ENCODE assay signal across 8 cellular contexts in genomic region chr6:134235937-134236751, GRCh38.
DNase-seq lines count a peak whose midpoint lies in the region; ATAC-seq and TF ChIP-seq lines count a peak whose summit lies in the region.

No MANE protein-coding gene starts in this region.

- intact Hi-C loops in ascending aorta (cut with DNase I) = no loop called here

- H3K4me3 ChIP-seq in ascending aorta = no peak overlapping the region

- H3K9me3 ChIP-seq in T-helper 17 cell (ENCODE audit: control insufficient read depth, low read length, poor library complexity, severe bottlenecking) (no peaks in the 10 kb centered on the region), ascending aorta (no peaks in the 10 kb centered on the region)

- peak; percentile 48 for DNase-seq in AG08396 (ENCODE audit: low spot score)
- no peak for DNase-seq in T-helper 17 cell
- peak; percentile 49 for DNase-seq in hepatic stellate cell (ENCODE audit: low spot score)
- DNase-seq in endothelial cell (ENCODE audit: low spot score) = no peak
- DNase-seq in glutamatergic neuron = no peak
- no peak for DNase-seq in ascending aorta (ENCODE audit: low spot score in 2 of 2)

- H3K9me3 Mint-ChIP-seq in endothelial cell (ENCODE audit: unreplicated experiment) (no peaks in the 10 kb centered on the region), glutamatergic neuron (ENCODE audit: unreplicated experiment) (peaks cover 1% of the 10 kb centered on the region)

- H3K27me3 ChIP-seq in ascending aorta = no peaks in the 10 kb centered on the region

- H3K4me3 Mint-ChIP-seq in T-helper 17 cell (no peak overlapping the region), endothelial cell (ENCODE audit: unreplicated experiment) (no peak overlapping the region), glutamatergic neuron (ENCODE audit: unreplicated experiment) (no peak overlapping the region)

- H3K4me1 Mint-ChIP-seq in T-helper 17 cell (peaks cover 16% of the 10 kb centered on the region), endothelial cell (ENCODE audit: unreplicated experiment) (no peaks in the 10 kb centered on the region), glutamatergic neuron (ENCODE audit: low read depth, unreplicated experiment) (no peaks in the 10 kb centered on the region)

- peaks cover 0 to 4% of the 10 kb centered on the region in 2 donors for H3K4me1 ChIP-seq in ascending aorta

- H3K27ac ChIP-seq in ascending aorta = no peak overlapping the region

- TF ChIP-seq CTCF in endothelial cell (IDR thresholded peaks at IDR 0.05; ENCODE audit: unreplicated experiment) (no peak), glutamatergic neuron (IDR thresholded peaks at IDR 0.05; ENCODE audit: partially characterized antibody, unreplicated experiment) (no peak), ascending aorta (IDR thresholded peaks at IDR 0.05) (no peak)

- H3K36me3 Mint-ChIP-seq in T-helper 17 cell (ENCODE audit: low read depth) (peaks cover 2% of the 10 kb centered on the region), endothelial cell (ENCODE audit: low read depth, unreplicated experiment) (no peaks in the 10 kb centered on the region), glutamatergic neuron (ENCODE audit: unreplicated experiment) (no peaks in the 10 kb centered on the region)

- peak overlapping the region; percentile 94 for H3K27ac Mint-ChIP-seq in T-helper 17 cell
- no peak overlapping the region for H3K27ac Mint-ChIP-seq in endothelial cell (ENCODE audit: unreplicated experiment)
- no peak overlapping the region for H3K27ac Mint-ChIP-seq in glutamatergic neuron (ENCODE audit: unreplicated experiment)

- H3K27me3 Mint-ChIP-seq in T-helper 17 cell (no peaks in the 10 kb centered on the region), endothelial cell (ENCODE audit: unreplicated experiment) (peaks cover 1% of the 10 kb centered on the region), glutamatergic neuron (ENCODE audit: unreplicated experiment) (no peaks in the 10 kb centered on the region)

- ATAC-seq in GM19023 (IDR thresholded peaks at IDR 0.05; ENCODE audit: unreplicated experiment) = peak; percentile 89
- ATAC-seq in HG03097 (IDR thresholded peaks at IDR 0.05; ENCODE audit: low FRiP score, unreplicated experiment) = peak; percentile 92
- peak; percentile 68 for ATAC-seq in T-helper 17 cell

- no peaks in the 10 kb centered on the region for H3K36me3 ChIP-seq in ascending aorta

Comparison
In these comparisons a context has a peak if more than half of its experiments do, and no peak if none do; other contexts are left out.
1. DNase-seq: peak in AG08396 (single experiment) and hepatic stellate cell (single experiment); none in T-helper 17 cell (0 of 3), endothelial cell (single experiment), glutamatergic neuron (single experiment) and ascending aorta (0 of 2).
2. Peak in every context shown above with its lines, with median percentiles within 50 percentile points of each other: ATAC-seq.